16 cellular contexts compared by ENCODE assay signal in the genomic region with DNA sequence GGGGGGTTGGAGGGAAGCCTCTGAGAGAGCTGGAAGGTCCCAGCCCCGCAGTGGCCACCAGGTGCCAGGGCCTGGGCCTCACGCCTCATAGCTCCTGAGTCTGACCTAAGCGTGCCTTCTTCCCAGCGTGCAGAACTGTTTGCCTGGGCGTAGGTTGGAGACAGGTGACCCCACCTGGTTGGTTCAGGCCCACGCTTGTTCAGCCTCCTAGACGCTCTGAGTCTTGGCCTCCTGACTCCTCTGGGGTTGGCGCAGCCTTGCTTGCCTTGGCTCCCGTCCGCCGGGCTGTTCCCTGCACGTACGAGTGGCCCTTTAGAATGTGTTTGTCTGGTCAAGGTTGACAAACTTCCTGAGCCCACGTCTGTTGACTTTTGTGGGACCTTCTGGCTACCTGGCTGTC.
A peak's percentile ranks its signal among the peaks of the same experiment; 100 is the strongest.
DNase-seq lines count a peak whose midpoint lies in the region; TF ChIP-seq lines count a peak whose summit lies in the region.
"Had no signal": no experiment of that assay in that cellular context is flagged by ENCODE, and none has a peak within 500 bp of the region (broad histone marks: within the 10 kb centered on the region; RNA-seq: fewer than 3 reads in every experiment).

No MANE protein-coding gene starts in this region.

- H3K9me3 ChIP-seq in vagina = no peaks in the 10 kb centered on the region
- H3K9me3 ChIP-seq: BLaER1 treated with 17β-estradiol and CSF1 and Interleukin-3, amounts not matched to agents 10 nM and 100 nM had no signal

- no peaks in the 10 kb centered on the region for H3K36me3 ChIP-seq in vagina
- H3K36me3 ChIP-seq: BLaER1 treated with 17β-estradiol and CSF1 and Interleukin-3, amounts not matched to agents 10 nM and 100 nM had no signal

- TF ChIP-seq CTCF in vagina (IDR thresholded peaks at IDR 0.05) = no peak

- H3K27ac ChIP-seq in vagina = peak overlapping the region; percentile 20
- H3K27ac ChIP-seq: BLaER1 treated with 17β-estradiol and CSF1 and Interleukin-3, amounts not matched to agents 10 nM and 100 nM; coronary artery had no signal

- no peak overlapping the region for H3K4me3 ChIP-seq in vagina
- H3K4me3 ChIP-seq: BLaER1 treated with 17β-estradiol and CSF1 and Interleukin-3, amounts not matched to agents 10 nM and 100 nM; coronary artery; smooth muscle cell had no signal

- H3K27me3 ChIP-seq in vagina = no peaks in the 10 kb centered on the region
- H3K27me3 ChIP-seq: BLaER1 treated with 17β-estradiol and CSF1 and Interleukin-3, amounts not matched to agents 10 nM and 100 nM had no signal

- H3K4me1 ChIP-seq in vagina = no peaks in the 10 kb centered on the region

- no peak for TF ChIP-seq POLR2A in vagina (IDR thresholded peaks at IDR 0.05)

- intact Hi-C loops in vagina (cut with DNase I) (no loop called here), cardiac septum (cut with DNase I) (no loop called here)

- DNase-seq in SIG-M5 treated with dmso at 0.1 percent for 504 hours (lab: John Stamatoyannopoulos, UW; ENCODE audit: unreplicated experiment) = peak; percentile 33
- no peak for DNase-seq in SIG-M5 (lab: John Stamatoyannopoulos, UW)
- DNase-seq in SHP77 treated with DMSO at 0.1 percent for 48 hours (lab: John Stamatoyannopoulos, UW) = peak; percentile 32
- DNase-seq in left kidney (ENCODE audit: low read depth, low spot score) = peak; percentile 37
- no peak for DNase-seq in vagina (ENCODE audit: extremely low spot score in 2 of 2)
- no peak for DNase-seq in SKM-1 treated with dmso at 0.1 percent for 144 hours (lab: John Stamatoyannopoulos, UW; ENCODE audit: unreplicated experiment)
- no peak for DNase-seq in cardiac septum (ENCODE audit: low spot score)
- no peak for DNase-seq in GDM1 (lab: John Stamatoyannopoulos, UW)
- DNase-seq: activated CD4-positive, alpha-beta T cell treated with anti-CD3 and anti-CD28 coated beads, Interleukin-2, amount 50 U/mL, for 4 hours; activated T-cell treated with anti-CD3 and anti-CD28 coated beads, Interleukin-2, amount 50 U/mL, for 24 hours; DMS 273 treated with DMSO at 0.1 percent for 48 hours; naive thymus-derived CD4-positive, alpha-beta T cell; NCI-H187 had no signal

Comparison
In these comparisons a context has a peak if more than half of its experiments do, and no peak if none do; other contexts are left out.
1. DNase-seq: peak in SIG-M5 treated with dmso at 0.1 percent for 504 hours (single experiment), SHP77 treated with DMSO at 0.1 percent for 48 hours (single experiment) and left kidney (single experiment); none in SIG-M5 (single experiment), vagina (0 of 2), SKM-1 treated with dmso at 0.1 percent for 144 hours (single experiment), cardiac septum (single experiment) and GDM1 (single experiment).